Comparison of ENCODE assay signal across 8 cellular contexts in the genomic region with DNA sequence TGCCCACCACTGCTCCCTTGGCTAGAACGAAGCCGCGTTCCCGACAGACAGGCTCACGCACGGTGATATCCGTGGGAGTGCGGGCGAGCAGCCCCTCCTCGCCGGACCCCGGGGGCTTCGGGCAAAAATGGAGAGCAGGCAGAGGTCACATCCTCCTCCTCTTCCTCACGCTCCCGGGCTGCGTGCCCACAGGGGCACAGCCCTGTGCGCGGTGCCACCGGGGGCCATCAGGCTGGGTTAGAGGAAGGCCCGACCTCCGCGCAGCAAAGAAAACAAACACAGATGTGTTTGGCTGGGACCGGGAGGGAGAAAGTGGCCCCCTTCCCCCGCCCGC. TPM values are rescaled to one million over a fixed set of nuclear protein-coding genes. Genes with fewer than 3 reads are reported as not detected.
DNase-seq lines count a peak whose midpoint lies in the region; ATAC-seq and TF ChIP-seq lines count a peak whose summit lies in the region.

No MANE protein-coding gene starts in this region.

- H3K27ac ChIP-seq in lower lobe of right lung = no peak overlapping the region

- peaks cover 75% of the 10 kb centered on the region for H3K27me3 ChIP-seq in lower lobe of right lung (ENCODE audit: low read depth)

- H3K36me3 Mint-ChIP-seq in activated T-cell treated with anti-CD3 and anti-CD28 coated beads, Interleukin-2, amount 50 U/mL, for 4 hours (ENCODE audit: insufficient read depth) = peaks cover 2% of the 10 kb centered on the region
- peaks cover 2% of the 10 kb centered on the region for H3K36me3 Mint-ChIP-seq in activated naive CD8-positive, alpha-beta T cell treated with anti-CD3 and anti-CD28 coated beads, Interleukin-2, amount 10 ng/mL, durations not matched to agents 7 days and 5 days
- H3K36me3 Mint-ChIP-seq in type B pancreatic cell = peaks cover 6% of the 10 kb centered on the region

- peaks cover 8% of the 10 kb centered on the region for H3K4me1 Mint-ChIP-seq in activated T-cell treated with anti-CD3 and anti-CD28 coated beads, Interleukin-2, amount 50 U/mL, for 4 hours (ENCODE audit: low read depth)
- peaks cover 2% of the 10 kb centered on the region for H3K4me1 Mint-ChIP-seq in activated naive CD8-positive, alpha-beta T cell treated with anti-CD3 and anti-CD28 coated beads, Interleukin-2, amount 10 ng/mL, durations not matched to agents 7 days and 5 days
- peaks cover 12% of the 10 kb centered on the region for H3K4me1 Mint-ChIP-seq in type B pancreatic cell (ENCODE audit: unreplicated experiment)

- TF ChIP-seq CTCF in lower lobe of right lung (IDR thresholded peaks at IDR 0.05) (no peak), type B pancreatic cell (conservative IDR thresholded peaks at IDR 0.05) (no peak)

- intact Hi-C loops in lower lobe of right lung (cut with DNase I) = no loop called here

- no peaks in the 10 kb centered on the region for H3K9me3 Mint-ChIP-seq in activated T-cell treated with anti-CD3 and anti-CD28 coated beads, Interleukin-2, amount 50 U/mL, for 4 hours
- H3K9me3 Mint-ChIP-seq in activated naive CD8-positive, alpha-beta T cell treated with anti-CD3 and anti-CD28 coated beads, Interleukin-2, amount 10 ng/mL, durations not matched to agents 7 days and 5 days = no peaks in the 10 kb centered on the region
- H3K9me3 Mint-ChIP-seq in type B pancreatic cell = no peaks in the 10 kb centered on the region

- peaks cover 30% of the 10 kb centered on the region for H3K4me1 ChIP-seq in lower lobe of right lung

- H3K4me3 Mint-ChIP-seq in activated T-cell treated with anti-CD3 and anti-CD28 coated beads, Interleukin-2, amount 50 U/mL, for 4 hours = peak overlapping the region; percentile 68
- peak overlapping the region; percentile 46 for H3K4me3 Mint-ChIP-seq in activated naive CD8-positive, alpha-beta T cell treated with anti-CD3 and anti-CD28 coated beads, Interleukin-2, amount 10 ng/mL, durations not matched to agents 7 days and 5 days
- peak overlapping the region; percentile 77 for H3K4me3 Mint-ChIP-seq in type B pancreatic cell

- H3K4me3 ChIP-seq in lower lobe of right lung = peak overlapping the region; percentile 70

- no peak for DNase-seq in activated T-cell treated with anti-CD3 and anti-CD28 coated beads, Interleukin-2, amount 50 U/mL, for 4 hours
- DNase-seq in activated T-cell treated with anti-CD3 and anti-CD28 coated beads for 4 hours (no peak), lower lobe of right lung (no peak), type B pancreatic cell (ENCODE audit: extremely low spot score, unreplicated experiment) (no peak), iPS-NIHi11 (ENCODE audit: low spot score) (no peak)
- peak; percentile 34 for DNase-seq in activated naive CD8-positive, alpha-beta T cell treated with anti-CD3 and anti-CD28 coated beads, Interleukin-2, amount 10 ng/mL, durations not matched to agents 7 days and 5 days

- ATAC-seq in activated T-cell treated with anti-CD3 and anti-CD28 coated beads, Interleukin-2, amount 50 U/mL, for 4 hours = peak in 1 of 2 donors; percentile 4
- ATAC-seq in activated naive CD8-positive, alpha-beta T cell treated with anti-CD3 and anti-CD28 coated beads, Interleukin-2, amount 10 ng/mL, durations not matched to agents 7 days and 5 days (ENCODE audit: low read depth) = no peak
- ATAC-seq in lower lobe of right lung = no peak
- ATAC-seq in HG02970 (IDR thresholded peaks at IDR 0.05; ENCODE audit: low FRiP score, unreplicated experiment) = no peak
- no peak for ATAC-seq in GM21381 (IDR thresholded peaks at IDR 0.05; ENCODE audit: unreplicated experiment)

- no peaks in the 10 kb centered on the region for H3K9me3 ChIP-seq in lower lobe of right lung

- H3K27me3 Mint-ChIP-seq in activated T-cell treated with anti-CD3 and anti-CD28 coated beads, Interleukin-2, amount 50 U/mL, for 4 hours (ENCODE audit: low read depth) = peaks cover 43% of the 10 kb centered on the region
- H3K27me3 Mint-ChIP-seq in activated naive CD8-positive, alpha-beta T cell treated with anti-CD3 and anti-CD28 coated beads, Interleukin-2, amount 10 ng/mL, durations not matched to agents 7 days and 5 days = peaks cover 56% of the 10 kb centered on the region
- H3K27me3 Mint-ChIP-seq in type B pancreatic cell = peaks cover 52% of the 10 kb centered on the region

- no peaks in the 10 kb centered on the region for H3K36me3 ChIP-seq in lower lobe of right lung

- no peak overlapping the region for H3K27ac Mint-ChIP-seq in activated naive CD8-positive, alpha-beta T cell treated with anti-CD3 and anti-CD28 coated beads, Interleukin-2, amount 10 ng/mL, durations not matched to agents 7 days and 5 days
- no peak overlapping the region for H3K27ac Mint-ChIP-seq in type B pancreatic cell

- POLR2A ChIA-PET in activated naive CD8-positive, alpha-beta T cell treated with anti-CD3 and anti-CD28 coated beads, Interleukin-2, amount 10 ng/mL, durations not matched to agents 7 days and 5 days (lab: Charles Lee) = no interaction called here

RNA-seq across cellular contexts. Expression of a gene that starts 0.5 kb away (rescaled TPM):
- total RNA-seq in activated T-cell treated with anti-CD3 and anti-CD28 coated beads, Interleukin-2, amount 50 U/mL, for 4 hours = under 1 TPM; 0.53 to 0.71 (median 0.55) TPM
- under 1 TPM in 1 of 2 experiments, not detected in 1; 0.09 TPM for total RNA-seq in activated naive CD8-positive, alpha-beta T cell treated with anti-CD3 and anti-CD28 coated beads, Interleukin-2, amount 10 ng/mL, durations not matched to agents 7 days and 5 days
- total RNA-seq in lower lobe of right lung (7.8 TPM), type B pancreatic cell (ENCODE audit: low replicate concordance) (10.7 and 17.4 TPM in 2 replicates)

RNA-seq across cellular contexts. Expression of a gene that starts 55.3 kb away (rescaled TPM):
- total RNA-seq in activated T-cell treated with anti-CD3 and anti-CD28 coated beads, Interleukin-2, amount 50 U/mL, for 4 hours = 10 to 100 TPM in 2 of 3 donors, 1 to 10 TPM in 1; 8.4 to 17.8 (median 13.6) TPM
- 10 to 100 TPM; 81.4 to 84.0 TPM for total RNA-seq in activated naive CD8-positive, alpha-beta T cell treated with anti-CD3 and anti-CD28 coated beads, Interleukin-2, amount 10 ng/mL, durations not matched to agents 7 days and 5 days
- total RNA-seq in lower lobe of right lung (44.0 TPM), type B pancreatic cell (ENCODE audit: low replicate concordance) (0.29 TPM in 2 replicates)
